8 cellular contexts compared by ENCODE assay signal in the genomic region with DNA sequence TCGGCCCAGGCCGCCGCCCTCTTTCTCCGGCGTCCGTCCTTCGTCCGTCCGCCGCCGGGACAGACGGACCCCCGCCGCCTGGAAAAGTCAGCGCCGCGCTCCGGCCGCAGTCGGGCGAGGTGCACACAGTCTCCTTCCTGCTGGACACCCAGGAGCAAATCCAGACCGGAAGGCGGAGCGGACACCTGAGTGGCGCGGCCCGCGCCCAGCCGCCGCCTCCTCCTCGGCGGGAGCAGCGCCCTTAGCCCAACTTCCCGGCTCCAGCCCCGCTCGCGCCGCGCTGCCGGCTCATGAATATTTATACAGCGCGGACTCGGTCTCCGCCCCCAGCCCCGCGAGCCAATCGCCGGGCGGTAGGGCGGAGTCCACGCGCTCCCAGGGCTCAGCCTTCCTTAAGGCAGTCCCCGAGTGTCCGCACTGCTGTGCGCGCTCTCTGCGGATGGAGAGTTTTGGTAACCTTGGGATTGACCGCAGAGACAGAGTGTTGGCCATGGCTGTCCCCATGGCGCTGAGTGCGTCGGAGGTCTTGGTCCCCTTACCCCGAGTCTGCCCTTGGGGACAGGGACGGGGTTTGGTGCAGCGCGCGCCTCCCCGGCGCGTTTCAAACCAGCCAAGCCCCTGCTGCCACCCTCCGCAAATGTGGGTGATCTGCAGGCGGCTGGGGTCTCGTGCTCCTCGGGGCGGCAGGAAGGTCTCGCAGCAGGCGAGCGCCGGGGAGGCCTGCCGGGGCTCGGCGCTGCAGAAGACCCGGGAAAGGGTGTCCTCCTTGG. TPM values are rescaled to one million over a fixed set of nuclear protein-coding genes. Genes with fewer than 3 reads are reported as not detected.
A peak's percentile ranks its signal among the peaks of the same experiment; 100 is the strongest.
DNase-seq lines count a peak whose midpoint lies in the region; ATAC-seq and TF ChIP-seq lines count a peak whose summit lies in the region.

A gene with protein sequence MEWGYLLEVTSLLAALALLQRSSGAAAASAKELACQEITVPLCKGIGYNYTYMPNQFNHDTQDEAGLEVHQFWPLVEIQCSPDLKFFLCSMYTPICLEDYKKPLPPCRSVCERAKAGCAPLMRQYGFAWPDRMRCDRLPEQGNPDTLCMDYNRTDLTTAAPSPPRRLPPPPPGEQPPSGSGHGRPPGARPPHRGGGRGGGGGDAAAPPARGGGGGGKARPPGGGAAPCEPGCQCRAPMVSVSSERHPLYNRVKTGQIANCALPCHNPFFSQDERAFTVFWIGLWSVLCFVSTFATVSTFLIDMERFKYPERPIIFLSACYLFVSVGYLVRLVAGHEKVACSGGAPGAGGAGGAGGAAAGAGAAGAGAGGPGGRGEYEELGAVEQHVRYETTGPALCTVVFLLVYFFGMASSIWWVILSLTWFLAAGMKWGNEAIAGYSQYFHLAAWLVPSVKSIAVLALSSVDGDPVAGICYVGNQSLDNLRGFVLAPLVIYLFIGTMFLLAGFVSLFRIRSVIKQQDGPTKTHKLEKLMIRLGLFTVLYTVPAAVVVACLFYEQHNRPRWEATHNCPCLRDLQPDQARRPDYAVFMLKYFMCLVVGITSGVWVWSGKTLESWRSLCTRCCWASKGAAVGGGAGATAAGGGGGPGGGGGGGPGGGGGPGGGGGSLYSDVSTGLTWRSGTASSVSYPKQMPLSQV (minus strand): TSS at position 274 of the 770 bp plus-strand sequence. CDS start 867 bp downstream, outside the sequence.

- ATAC-seq in CD4-positive, CD25-positive, alpha-beta regulatory T cell (ENCODE audit: low read depth in 2 of 2): peak; percentile 62 to 72
- ATAC-seq in GM19397 (IDR thresholded peaks at IDR 0.05; ENCODE audit: unreplicated experiment) (peak; percentile 93), HG03521 (IDR thresholded peaks at IDR 0.05; ENCODE audit: unreplicated experiment) (peak; percentile 77), mucosa of descending colon (peak; percentile 89)

- H3K36me3 Mint-ChIP-seq in CD4-positive, CD25-positive, alpha-beta regulatory T cell: no peaks in the 10 kb centered on the region

- peaks cover 24% of the 10 kb centered on the region for H3K27me3 ChIP-seq in CD4-positive, CD25-positive, alpha-beta regulatory T cell (ENCODE audit: control insufficient read depth, insufficient read depth, low read length)

- H3K27ac ChIP-seq in CD4-positive, CD25-positive, alpha-beta regulatory T cell (ENCODE audit: insufficient read depth, low read length, poor library complexity, severe bottlenecking): no peak within 1 kb of the TSS
- H3K27ac ChIP-seq in epithelial cell of prostate: peak within 1 kb of the TSS; percentile 45

- peak; percentile 23 to 77 (median 46) for DNase-seq in CD4-positive, CD25-positive, alpha-beta regulatory T cell
- DNase-seq in NCI-H82 (lab: John Stamatoyannopoulos, UW) (peak; percentile 92), activated T-cell treated with anti-CD3 and anti-CD28 coated beads for 4 hours (peak; percentile 60), epithelial cell of prostate (ENCODE audit: low read depth, low spot score) (peak; percentile 64), mucosa of descending colon (peak; percentile 92 to 95 (median 93))
- peak; percentile 18 to 46 for DNase-seq in stimulated activated CD8-positive, alpha-beta memory T cell treated with anti-CD3 and anti-CD28 coated beads, Interleukin-2, amount 100 ng/mL, for 1 hour (ENCODE audit: low read depth in 2 of 2)

- peaks cover 30% of the 10 kb centered on the region for H3K4me1 ChIP-seq in CD4-positive, CD25-positive, alpha-beta regulatory T cell (ENCODE audit: control insufficient read depth, insufficient read depth, low read length, poor library complexity, severe bottlenecking)
- peaks cover 15% of the 10 kb centered on the region for H3K4me1 ChIP-seq in mucosa of descending colon (ENCODE audit: low read depth)

- intact Hi-C loops in mucosa of descending colon (cut with DNase I, micrococcal nuclease): loop anchor here in 1 of 2 donors (5.0 kb wide), 1 partner anchor 275 kb away; no protein-coding TSS in a partner anchor

- H3K9me3 Mint-ChIP-seq in CD4-positive, CD25-positive, alpha-beta regulatory T cell: peaks cover 0 to 5% (median 0%) of the 10 kb centered on the region in 7 donors

- no peaks in the 10 kb centered on the region for H3K36me3 ChIP-seq in CD4-positive, CD25-positive, alpha-beta regulatory T cell (ENCODE audit: control insufficient read depth, insufficient read depth, low read length)
- H3K36me3 ChIP-seq in mucosa of descending colon (ENCODE audit: low read depth): no peaks in the 10 kb centered on the region

- H3K27me3 Mint-ChIP-seq in CD4-positive, CD25-positive, alpha-beta regulatory T cell: peaks cover 65% of the 10 kb centered on the region

- H3K9me3 ChIP-seq in CD4-positive, CD25-positive, alpha-beta regulatory T cell (ENCODE audit: control insufficient read depth in 2 of 2, low read length in 2 of 2): no peaks in the 10 kb centered on the region
- no peaks in the 10 kb centered on the region for H3K9me3 ChIP-seq in mucosa of descending colon

- peak within 1 kb of the TSS in 1 of 3 donors; percentile 46 for H3K27ac Mint-ChIP-seq in CD4-positive, CD25-positive, alpha-beta regulatory T cell

- peak within 1 kb of the TSS; percentile 83 to 90 (median 87) for H3K4me3 Mint-ChIP-seq in CD4-positive, CD25-positive, alpha-beta regulatory T cell

- H3K4me1 Mint-ChIP-seq in CD4-positive, CD25-positive, alpha-beta regulatory T cell: peaks cover 0 to 38% (median 10%) of the 10 kb centered on the region in 4 donors

- H3K4me3 ChIP-seq in CD4-positive, CD25-positive, alpha-beta regulatory T cell (ENCODE audit: low read depth, low read length): peak within 1 kb of the TSS; percentile 44
- H3K4me3 ChIP-seq in mucosa of descending colon: peak within 1 kb of the TSS; percentile 75

- TF ChIP-seq CTCF in mucosa of descending colon (IDR thresholded peaks at IDR 0.05): peak; percentile 7

RNA-seq across cellular contexts. Expression of the gene that starts here (rescaled TPM):
- 0.12 TPM for total RNA-seq in CD4-positive, CD25-positive, alpha-beta regulatory T cell
- not detected for polyA plus RNA-seq in CD4-positive, CD25-positive, alpha-beta regulatory T cell
- 10 to 100 TPM; 13.4 to 31.3 (median 14.8) TPM for total RNA-seq in mucosa of descending colon

Comparison
In these comparisons a context has a peak if more than half of its experiments do, and no peak if none do; other contexts are left out.
1. RNA of the gene that starts here (total RNA-seq): 13.4 to 31.3 TPM in mucosa of descending colon; 0.12 TPM in CD4-positive, CD25-positive, alpha-beta regulatory T cell (single experiment); every median in the first group is over 10 times any median in the second.
2. Peak in DNase-seq, ATAC-seq and H3K4me3 ChIP-seq in CD4-positive, CD25-positive, alpha-beta regulatory T cell; RNA of the gene not detected or under 1 TPM.
3. DNase-seq: peak in every context shown above with its lines; median percentile 93 in mucosa of descending colon; 92 in NCI-H82; 64 in epithelial cell of prostate; 60 in activated T-cell treated with anti-CD3 and anti-CD28 coated beads for 4 hours; 46 in CD4-positive, CD25-positive, alpha-beta regulatory T cell; 32 in stimulated activated CD8-positive, alpha-beta memory T cell treated with anti-CD3 and anti-CD28 coated beads, Interleukin-2, amount 100 ng/mL, for 1 hour.
4. Peak in every context shown above with its lines, with median percentiles within 50 percentile points of each other: ATAC-seq.